Comparison of ENCODE assay signal across 33 cellular contexts in the genomic region with DNA sequence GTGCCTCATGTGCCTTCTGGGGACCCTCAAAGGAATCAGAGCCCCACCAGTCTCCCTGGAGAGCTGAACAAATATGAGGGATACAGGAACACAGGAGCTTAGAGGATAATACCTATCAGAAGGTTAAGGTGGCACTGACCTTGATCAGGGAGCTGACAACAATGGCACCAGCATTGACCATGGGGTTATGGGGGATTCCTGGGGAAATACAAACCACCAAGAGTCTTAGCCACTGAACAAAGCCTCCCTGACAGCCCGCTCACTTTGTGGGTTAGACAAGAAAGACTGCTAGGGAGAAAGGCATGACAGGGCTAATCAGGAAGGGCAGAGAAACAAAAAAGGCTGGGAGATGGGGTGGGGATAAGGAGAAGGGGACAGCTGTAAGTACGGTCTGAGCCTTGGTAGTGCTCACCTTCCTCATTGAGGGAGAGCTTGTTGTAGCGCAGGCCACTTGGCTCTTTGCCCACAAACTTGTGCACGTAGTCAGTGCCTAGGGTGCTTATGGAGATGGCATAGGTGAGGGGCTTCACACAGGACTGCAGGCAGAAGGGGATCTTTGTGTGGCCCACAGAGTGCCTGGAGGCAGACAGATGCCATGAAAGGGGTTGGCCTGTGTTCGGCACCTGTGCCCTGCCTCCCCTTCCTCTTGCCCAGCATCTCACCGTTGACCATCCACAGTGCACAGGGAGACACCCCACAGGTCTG. TPM values are rescaled to one million over a fixed set of nuclear protein-coding genes. Genes with fewer than 3 reads are reported as not detected.
DNase-seq lines count a peak whose midpoint lies in the region; ATAC-seq, FAIRE-seq and TF ChIP-seq lines count a peak whose summit lies in the region.
"Had no signal": no experiment of that assay in that cellular context is flagged by ENCODE, and none has a peak within 500 bp of the region (broad histone marks: within the 10 kb centered on the region; RNA-seq: fewer than 3 reads in every experiment).

No MANE protein-coding gene starts in this region.

- intact Hi-C loops in pancreas (cut with DNase I): no loop called here

- H3K4me2 ChIP-seq in GM23338 (no peak overlapping the region), H1 (ENCODE audit: insufficient read depth in 1 of 2, low read depth in 2 of 2, low read length in 2 of 2) (no peak overlapping the region)
- H3K4me2 ChIP-seq: PC-9, smooth muscle cell had no signal

- H3K36me3 ChIP-seq in GM23338 (ENCODE audit: insufficient read depth): peaks cover 4% of the 10 kb centered on the region; the same call in 1 of the 2 replicates
- peaks cover 0 to 6% (median 0%) of the 10 kb centered on the region in 4 experiments; a peak in 5 of 8 replicates for H3K36me3 ChIP-seq in H1 (ENCODE audit: control insufficient read depth in 2 of 4, insufficient read depth in 4 of 4, low read length in 3 of 4)
- peaks cover 0 to 9% (median 0%) of the 10 kb centered on the region in 3 donors for H3K36me3 ChIP-seq in pancreas
- H3K36me3 ChIP-seq: BE2C, HAP-1, right atrium auricular region had no signal

- no peaks in the 10 kb centered on the region for H3K4me1 ChIP-seq in GM23338 (ENCODE audit: insufficient read depth)
- H3K4me1 ChIP-seq in H1 (replicated peaks in 1 of 4; ENCODE audit: control insufficient read depth in 3 of 4, insufficient read depth in 4 of 4, low read length in 3 of 4): peaks cover 0 to 3% (median 0%) of the 10 kb centered on the region in 4 experiments; a peak in 1 of 7 replicates
- H3K4me1 ChIP-seq in pancreas: peaks cover 12 to 21% (median 16%) of the 10 kb centered on the region in 3 donors
- H3K4me1 ChIP-seq: BE2C, HAP-1, parathyroid adenoma, right atrium auricular region, tibial artery had no signal

- TF ChIP-seq POLR2A in H1 (IDR thresholded peaks at IDR 0.05; ENCODE audit: control extremely low read depth in 1 of 2, low read depth in 2 of 2, low read length in 2 of 2): no peak

- no peaks in the 10 kb centered on the region for H3K9me3 ChIP-seq in H1 (ENCODE audit: insufficient read depth in 2 of 2, low read depth in 1 of 2, low read length in 1 of 2)
- H3K9me3 ChIP-seq in pancreas: no peaks in the 10 kb centered on the region
- H3K9me3 ChIP-seq: BE2C, HAP-1, right atrium auricular region, tibial artery had no signal

- no peak overlapping the region for H2BK15ac ChIP-seq in H1 (ENCODE audit: low read length)

- no peak for TF ChIP-seq CTCF in GM23338 (conservative IDR thresholded peaks at IDR 0.05; ENCODE audit: low read depth in 2 of 2)
- no peak for TF ChIP-seq CTCF in H1 (IDR thresholded peaks at IDR 0.05; ENCODE audit: control extremely low read depth in 1 of 3, insufficient read depth in 1 of 3, low read depth in 1 of 3, low read length in 3 of 3)
- TF ChIP-seq CTCF in pancreas (IDR thresholded peaks at IDR 0.05): no peak

- no peak overlapping the region for H3K9ac ChIP-seq in H1 (replicated peaks in 1 of 4; ENCODE audit: extremely low read depth in 1 of 4, low read depth in 3 of 4, low read length in 3 of 4)
- H3K9ac ChIP-seq: parathyroid adenoma had no signal

- no peak overlapping the region for H2BK5ac ChIP-seq in H1 (ENCODE audit: low read depth, low read length)

- H3K79me1 ChIP-seq in H1 (ENCODE audit: low read depth, low read length): peaks cover 6% of the 10 kb centered on the region

- H3K9me2 ChIP-seq in GM23338 (ENCODE audit: insufficient read depth): no peaks in the 10 kb centered on the region

- DNase-seq in GM23338 (ENCODE audit: low spot score) (no peak), H1 (ENCODE audit: low read depth in 1 of 2, low spot score in 2 of 2) (no peak), pancreas (peak in 5 of 6 donors; percentile 35 to 79 (median 54)), SW 1271 (lab: John Stamatoyannopoulos, UW) (no peak), SHP77 (lab: John Stamatoyannopoulos, UW) (no peak)
- DNase-seq: ACHN; activated CD4-positive, alpha-beta T cell treated with anti-CD3 and anti-CD28 coated beads, Interleukin-2, amount 50 U/mL, for 48 hours; activated T-cell treated with anti-CD3 and anti-CD28 coated beads, Interleukin-2, amount 50 U/mL, for 72 hours; BE2C; caudate nucleus; CD8-positive, alpha-beta memory T cell; DMS153; erythroblast; immature natural killer cell; Karpas-422; left colon; NCI-H1417; NCI-H2029; NCI-H524 treated with DMSO at 0.1 percent for 48 hours; nephron progenitor cell; stimulated activated CD4-positive, alpha-beta T cell treated with anti-CD3 and anti-CD28 coated beads, Interleukin-1b, Interleukin-23, amount 100 ng/mL, for 48 hours; T-helper 2 cell; tibial artery had no signal

- H3K27me3 ChIP-seq in GM23338 (ENCODE audit: insufficient read depth) (no peaks in the 10 kb centered on the region), H1 (replicated peaks in 1 of 4; ENCODE audit: control insufficient read depth in 3 of 4, extremely low read depth in 1 of 4, insufficient read depth in 3 of 4, low read length in 3 of 4) (no peaks in the 10 kb centered on the region), pancreas (no peaks in the 10 kb centered on the region)
- H3K27me3 ChIP-seq: BE2C, right atrium auricular region, tibial artery had no signal

- H3F3A ChIP-seq in GM23338 (replicated peaks; ENCODE audit: low read depth): no peaks in the 10 kb centered on the region

- no peak overlapping the region for H3K56ac ChIP-seq in H1 (replicated peaks; ENCODE audit: insufficient read length, low read depth, low read length)

- WGBS in H1 (ENCODE audit: extremely low coverage in 1 of 2, insufficient coverage in 1 of 2, insufficient read length in 1 of 2, insufficient replicate concordance in 2 of 2, low coverage in 1 of 2, low lambda C conversion rate in 2 of 2, missing lambda C conversion rate in 1 of 2), 2 experiments: 92% methylated on average over 5 of the region's 6 CpGs; no CpG with 5 or more reads in 1 of the 2 experiments
- 71 to 82% methylated on average over 6 of the region's 6 CpGs for WGBS in pancreas, 2 donors

- no peak for TF ChIP-seq EP300 in H1 (IDR thresholded peaks at IDR 0.05; ENCODE audit: borderline replicate concordance in 1 of 2, low read depth in 2 of 2, low read length in 2 of 2)

- H3K4me3 ChIP-seq in GM23338 (no peak overlapping the region), H1 (ENCODE audit: extremely low read depth in 1 of 4, insufficient read depth in 2 of 4, low read depth in 3 of 4, low read length in 4 of 4) (no peak overlapping the region), pancreas (no peak overlapping the region)
- H3K4me3 ChIP-seq: HAP-1, PC-9, right atrium auricular region, smooth muscle cell, tibial artery had no signal

- H3K9me3 Mint-ChIP-seq in GM23338: no peaks in the 10 kb centered on the region
- H3K9me3 Mint-ChIP-seq: activated T-cell treated with anti-CD3 and anti-CD28 coated beads, Interleukin-2, amount 50 U/mL, for 72 hours; CD8-positive, alpha-beta memory T cell; dendritic cell treated with granulocyte-macrophage colony-stimulating factor and Interleukin-4, amounts not matched to agents 40 ng/mL and 50 ng/mL, for 4 days; immature natural killer cell; memory B cell; nephron progenitor cell had no signal

- FAIRE-seq in H1 (lab: Jason Lieb, UNC) (no peak), pancreas (lab: Jason Lieb, UNC) (no peak)

- POLR2A ChIA-PET in H1 (lab: Charles Lee; ENCODE audit: partially characterized antibody): interaction anchor here (0.8 to 5.7 kb wide), 7 partner anchors 8 to 225 kb away, joined by 3 to 53 read pairs (median 5); a partner anchor contains a TSS

- H3K23ac ChIP-seq in H1 (ENCODE audit: insufficient read length): no peak overlapping the region

- H3K27ac Mint-ChIP-seq in GM23338: peak overlapping the region; percentile 24; the same call in 1 of the 2 replicates
- H3K27ac Mint-ChIP-seq: activated T-cell treated with anti-CD3 and anti-CD28 coated beads, Interleukin-2, amount 50 U/mL, for 72 hours; dendritic cell treated with granulocyte-macrophage colony-stimulating factor and Interleukin-4, amounts not matched to agents 40 ng/mL and 50 ng/mL, for 4 days; immature natural killer cell; memory B cell; nephron progenitor cell had no signal

- H2BK20ac ChIP-seq in H1 (ENCODE audit: low read length): no peak overlapping the region

- no peaks in the 10 kb centered on the region for H3K79me2 ChIP-seq in GM23338 (replicated peaks; ENCODE audit: insufficient read depth)
- no peaks in the 10 kb centered on the region for H3K79me2 ChIP-seq in H1 (ENCODE audit: control insufficient read depth in 1 of 2, insufficient read depth in 2 of 2, low read length in 2 of 2)

- no peak overlapping the region for H4K91ac ChIP-seq in H1 (replicated peaks; ENCODE audit: insufficient read length, low read length)

- TF ChIP-seq RAD21 in H1 (IDR thresholded peaks at IDR 0.05 in 1 of 2, conservative IDR thresholded peaks at IDR 0.05 in 1 of 2; ENCODE audit: low read depth in 2 of 2, low read length in 2 of 2): no peak

- no peaks in the 10 kb centered on the region; the same call in 2 of the 3 replicates for H3K4me1 Mint-ChIP-seq in GM23338
- H3K4me1 Mint-ChIP-seq: immature natural killer cell had no signal

- no peak overlapping the region for H3K18ac ChIP-seq in H1 (ENCODE audit: extremely low read depth, low read length)

- H2AK5ac ChIP-seq in H1 (ENCODE audit: low read depth, low read length): no peak overlapping the region

- H3K23me2 ChIP-seq in H1 (ENCODE audit: low read depth, low read length): no peaks in the 10 kb centered on the region

- H4K20me1 ChIP-seq in GM23338 (replicated peaks; ENCODE audit: insufficient read depth): peaks cover 7% of the 10 kb centered on the region; the same call in 1 of the 2 replicates
- peaks cover 2% of the 10 kb centered on the region in 2 experiments for H4K20me1 ChIP-seq in H1 (replicated peaks in 1 of 2; ENCODE audit: control insufficient read depth in 1 of 2, insufficient read depth in 2 of 2, low read length in 2 of 2)

- CTCF ChIA-PET in H1 (lab: Charles Lee; ENCODE audit: partially characterized antibody): interaction anchor here (0.9 to 2.8 kb wide), 6 partner anchors 14 to 161 kb away, joined by 3 to 10 read pairs (median 4); a partner anchor contains a TSS

- no peak overlapping the region for H3K4ac ChIP-seq in H1 (replicated peaks; ENCODE audit: insufficient read length, low read depth, low read length)

- H2AFZ ChIP-seq in GM23338 (no peak overlapping the region), H1 (ENCODE audit: low read length) (no peak overlapping the region)
- H2AFZ ChIP-seq: parathyroid adenoma, PC-9 had no signal

- H3K27ac ChIP-seq in GM23338 (ENCODE audit: low read depth) (no peak overlapping the region), H1 (ENCODE audit: low read depth, low read length) (no peak overlapping the region), pancreas (peak overlapping the region; percentile 76 to 85 (median 78))
- H3K27ac ChIP-seq: parathyroid adenoma, PC-9, right atrium auricular region, tibial artery had no signal

- no peak overlapping the region for H2BK12ac ChIP-seq in H1 (ENCODE audit: low read depth, low read length)

- H4K8ac ChIP-seq in H1 (ENCODE audit: extremely low read depth, insufficient read depth, low read length): no peak overlapping the region

- H2BK120ac ChIP-seq in H1 (replicated peaks; ENCODE audit: low read depth, low read length): no peak overlapping the region

- ATAC-seq in GM23338 (no peak), pancreas (peak; percentile 1 to 5 (median 4))
- ATAC-seq: activated T-cell treated with anti-CD3 and anti-CD28 coated beads, Interleukin-2, amount 50 U/mL, for 72 hours; Right ventricle myocardium inferior; SK-N-SH treated with all-trans-retinoic acid at 6 μM for 48 hours had no signal

- H3K36me3 Mint-ChIP-seq in GM23338 (ENCODE audit: low read depth): peaks cover 11% of the 10 kb centered on the region; the same call in 2 of the 3 replicates

- H3K14ac ChIP-seq in H1 (ENCODE audit: insufficient read length): no peak overlapping the region

- peaks cover 4% of the 10 kb centered on the region for H3K27me3 Mint-ChIP-seq in GM23338 (ENCODE audit: insufficient read depth, low read depth, poor library complexity)
- H3K27me3 Mint-ChIP-seq: CD8-positive, alpha-beta memory T cell; dendritic cell treated with granulocyte-macrophage colony-stimulating factor and Interleukin-4, amounts not matched to agents 40 ng/mL and 50 ng/mL, for 4 days; memory B cell had no signal

- H4K5ac ChIP-seq in H1 (ENCODE audit: insufficient read length, low read depth, low read length): no peak overlapping the region

- H3K4me3 Mint-ChIP-seq in GM23338: no peak overlapping the region
- H3K4me3 Mint-ChIP-seq: activated T-cell treated with anti-CD3 and anti-CD28 coated beads, Interleukin-2, amount 50 U/mL, for 72 hours; CD8-positive, alpha-beta memory T cell; dendritic cell treated with granulocyte-macrophage colony-stimulating factor and Interleukin-4, amounts not matched to agents 40 ng/mL and 50 ng/mL, for 4 days; immature natural killer cell; memory B cell; nephron progenitor cell had no signal

RNA-seq across cellular contexts. Expression of a gene that starts 9.3 kb away (rescaled TPM):
- total RNA-seq in GM23338 (2014; rRNA removed; shearing (Covaris generic)): 2.6 and 3.1 TPM in 2 replicates
- polyA plus RNA-seq in GM23338 (2016; fragmentation: Nextera tagmentation; extraction: Ambion mirVana): 2.1 and 2.3 TPM in 2 replicates
- total RNA-seq in H1 (2021; fragmentation: NEBNext Ultra II Directional; extraction: Animal tissue kit (Norgen Biotek cat#: 25700)): 4.0 and 4.3 TPM in 2 replicates
- 4.9 and 5.3 TPM in 2 replicates for polyA plus RNA-seq in H1 (2011; rRNA removed)
- 5.6 TPM for polyA plus RNA-seq in H1 (2011; cell fraction: cytosol; rRNA removed)
- polyA plus RNA-seq in H1 (2011; cell fraction: nucleus; rRNA removed): 4.6 TPM
- polyA plus RNA-seq in H1 (2012, experiment 1 of 2): 3.5 to 4.1 TPM (median 3.8 TPM) in 4 replicates
- 4.2 TPM for polyA plus RNA-seq in H1 (2012, experiment 2 of 2)
- polyA plus RNA-seq in H1 (2013, experiment 1 of 2): 2.6 TPM
- 2.4 TPM for polyA plus RNA-seq in H1 (2013, experiment 2 of 2)
- 6.5 and 8.8 TPM in 2 replicates for polyA minus RNA-seq in H1 (2011; rRNA and poly(A)+ RNA removed)
- 3.0 TPM for polyA minus RNA-seq in H1 (2011; cell fraction: cytosol; rRNA and poly(A)+ RNA removed)
- 10.6 TPM for polyA minus RNA-seq in H1 (2011; cell fraction: nucleus; rRNA and poly(A)+ RNA removed)
- 1 to 10 TPM; 1.5 to 2.9 (median 1.9) TPM for total RNA-seq in pancreas
- polyA plus RNA-seq in pancreas: 1 to 10 TPM; 2.1 to 2.3 TPM

RNA-seq across cellular contexts. Expression of a gene that starts 10.3 kb away (rescaled TPM):
- total RNA-seq in GM23338 (2014; rRNA removed; shearing (Covaris generic)): 24.5 and 31.6 TPM in 2 replicates
- 11.2 and 12.2 TPM in 2 replicates for polyA plus RNA-seq in GM23338 (2016; fragmentation: Nextera tagmentation; extraction: Ambion mirVana)
- total RNA-seq in H1 (2021; fragmentation: NEBNext Ultra II Directional; extraction: Animal tissue kit (Norgen Biotek cat#: 25700)): 14.5 and 16.9 TPM in 2 replicates
- polyA plus RNA-seq in H1 (2011; rRNA removed): 20.1 and 22.5 TPM in 2 replicates
- 22.8 TPM for polyA plus RNA-seq in H1 (2011; cell fraction: cytosol; rRNA removed)
- polyA plus RNA-seq in H1 (2011; cell fraction: nucleus; rRNA removed): 43.9 TPM
- polyA plus RNA-seq in H1 (2012, experiment 1 of 2): 11.5 to 20.7 TPM (median 17.3 TPM) in 4 replicates
- 11.9 TPM for polyA plus RNA-seq in H1 (2012, experiment 2 of 2)
- 9.7 TPM for polyA plus RNA-seq in H1 (2013, experiment 1 of 2)
- 9.1 TPM for polyA plus RNA-seq in H1 (2013, experiment 2 of 2)
- 27.0 and 36.7 TPM in 2 replicates for polyA minus RNA-seq in H1 (2011; rRNA and poly(A)+ RNA removed)
- polyA minus RNA-seq in H1 (2011; cell fraction: cytosol; rRNA and poly(A)+ RNA removed): 10.5 TPM
- 14.9 TPM for polyA minus RNA-seq in H1 (2011; cell fraction: nucleus; rRNA and poly(A)+ RNA removed)
- total RNA-seq in pancreas: 10 to 100 TPM; 14.6 to 49.1 (median 31.0) TPM
- 10 to 100 TPM; 33.6 to 35.5 TPM for polyA plus RNA-seq in pancreas

RNA-seq across cellular contexts. Expression of a gene that starts 23.2 kb away (rescaled TPM):
- total RNA-seq in GM23338 (2014; rRNA removed; shearing (Covaris generic)): not detected in 2 replicates
- polyA plus RNA-seq in GM23338 (2016; fragmentation: Nextera tagmentation; extraction: Ambion mirVana): 0.29 and 0.47 TPM in 2 replicates
- 0.19 TPM in 1 of 2 replicates, not detected in the other for total RNA-seq in H1 (2021; fragmentation: NEBNext Ultra II Directional; extraction: Animal tissue kit (Norgen Biotek cat#: 25700))
- 0.05 and 0.13 TPM in 2 replicates for polyA plus RNA-seq in H1 (2011; rRNA removed)
- not detected for polyA plus RNA-seq in H1 (2011; cell fraction: cytosol; rRNA removed)
- 0.13 TPM for polyA plus RNA-seq in H1 (2011; cell fraction: nucleus; rRNA removed)
- polyA plus RNA-seq in H1 (2012, experiment 1 of 2): not detected in 4 replicates
- polyA plus RNA-seq in H1 (2012, experiment 2 of 2): not detected
- polyA plus RNA-seq in H1 (2013, experiment 1 of 2): not detected
- not detected for polyA plus RNA-seq in H1 (2013, experiment 2 of 2)
- polyA minus RNA-seq in H1 (2011; rRNA and poly(A)+ RNA removed): 0.12 TPM in 1 of 2 replicates, not detected in the other
- polyA minus RNA-seq in H1 (2011; cell fraction: cytosol; rRNA and poly(A)+ RNA removed): not detected
- 0.30 TPM for polyA minus RNA-seq in H1 (2011; cell fraction: nucleus; rRNA and poly(A)+ RNA removed)
- total RNA-seq in pancreas: not detected
- not detected for polyA plus RNA-seq in pancreas
- total RNA-seq: activated T-cell treated with anti-CD3 and anti-CD28 coated beads, Interleukin-2, amount 50 U/mL, for 72 hours; CD8-positive, alpha-beta memory T cell; glomerular endothelial cell; left colon; PC-9; right atrium auricular region; Right ventricle myocardium inferior; smooth muscle cell had no signal
- polyA plus RNA-seq: smooth muscle cell had no signal

RNA-seq across cellular contexts. Expression of a gene that starts 28.4 kb away (rescaled TPM):
- total RNA-seq in GM23338 (2014; rRNA removed; shearing (Covaris generic)): 54.3 and 54.8 TPM in 2 replicates
- polyA plus RNA-seq in GM23338 (2016; fragmentation: Nextera tagmentation; extraction: Ambion mirVana) (22.7 and 28.7 TPM in 2 replicates), H1 (2011; rRNA removed) (17.1 and 19.9 TPM in 2 replicates), pancreas (1 to 10 TPM; 5.6 to 7.6 TPM)
- total RNA-seq in H1 (2021; fragmentation: NEBNext Ultra II Directional; extraction: Animal tissue kit (Norgen Biotek cat#: 25700)): 86.7 and 88.7 TPM in 2 replicates
- polyA plus RNA-seq in H1 (2011; cell fraction: cytosol; rRNA removed): 21.8 TPM
- 52.0 TPM for polyA plus RNA-seq in H1 (2011; cell fraction: nucleus; rRNA removed)
- polyA plus RNA-seq in H1 (2012, experiment 1 of 2): 77.7 to 86.4 TPM (median 79.8 TPM) in 4 replicates
- 27.5 TPM for polyA plus RNA-seq in H1 (2012, experiment 2 of 2)
- polyA plus RNA-seq in H1 (2013, experiment 1 of 2): 40.2 TPM
- 39.6 TPM for polyA plus RNA-seq in H1 (2013, experiment 2 of 2)
- 23.3 and 29.1 TPM in 2 replicates for polyA minus RNA-seq in H1 (2011; rRNA and poly(A)+ RNA removed)
- 23.2 TPM for polyA minus RNA-seq in H1 (2011; cell fraction: cytosol; rRNA and poly(A)+ RNA removed)
- polyA minus RNA-seq in H1 (2011; cell fraction: nucleus; rRNA and poly(A)+ RNA removed): 29.4 TPM
- total RNA-seq in pancreas: 1 to 10 TPM; 3.7 to 5.8 (median 4.5) TPM

RNA-seq across cellular contexts. Expression of a gene that starts 43.9 kb away (rescaled TPM):
- total RNA-seq in GM23338 (2014; rRNA removed; shearing (Covaris generic)): 13.1 and 16.8 TPM in 2 replicates
- polyA plus RNA-seq in GM23338 (2016; fragmentation: Nextera tagmentation; extraction: Ambion mirVana) (4.3 and 9.2 TPM in 2 replicates), H1 (2011; rRNA removed) (9.6 TPM in 2 replicates), pancreas (1 to 10 TPM; 5.4 to 6.2 TPM)
- total RNA-seq in H1 (2021; fragmentation: NEBNext Ultra II Directional; extraction: Animal tissue kit (Norgen Biotek cat#: 25700)): 25.5 and 31.3 TPM in 2 replicates
- polyA plus RNA-seq in H1 (2011; cell fraction: cytosol; rRNA removed): 8.6 TPM
- polyA plus RNA-seq in H1 (2011; cell fraction: nucleus; rRNA removed): 8.2 TPM
- 4.4 to 7.8 TPM (median 6.0 TPM) in 4 replicates for polyA plus RNA-seq in H1 (2012, experiment 1 of 2)
- 3.1 TPM for polyA plus RNA-seq in H1 (2012, experiment 2 of 2)
- 10.8 TPM for polyA plus RNA-seq in H1 (2013, experiment 1 of 2)
- polyA plus RNA-seq in H1 (2013, experiment 2 of 2): 10.8 TPM
- polyA minus RNA-seq in H1 (2011; rRNA and poly(A)+ RNA removed): 43.2 and 77.9 TPM in 2 replicates
- polyA minus RNA-seq in H1 (2011; cell fraction: cytosol; rRNA and poly(A)+ RNA removed): 12.8 TPM
- 6.7 TPM for polyA minus RNA-seq in H1 (2011; cell fraction: nucleus; rRNA and poly(A)+ RNA removed)
- total RNA-seq in pancreas: 10 to 100 TPM in 4 of 6 donors, 1 to 10 TPM in 2; 8.5 to 30.8 (median 12.1) TPM

Comparison
In these comparisons a context has a peak if more than half of its experiments do, and no peak if none do; other contexts are left out.
1. DNase-seq: peak in pancreas (5 of 6); none in GM23338 (single experiment), H1 (0 of 2), SW 1271 (0 of 2) and SHP77 (0 of 2).
2. H3K27ac ChIP-seq: peak in pancreas (4 of 4); none in GM23338 (single experiment) and H1 (single experiment).